ENCODE assay signal across 28 cellular contexts in the genomic region with DNA sequence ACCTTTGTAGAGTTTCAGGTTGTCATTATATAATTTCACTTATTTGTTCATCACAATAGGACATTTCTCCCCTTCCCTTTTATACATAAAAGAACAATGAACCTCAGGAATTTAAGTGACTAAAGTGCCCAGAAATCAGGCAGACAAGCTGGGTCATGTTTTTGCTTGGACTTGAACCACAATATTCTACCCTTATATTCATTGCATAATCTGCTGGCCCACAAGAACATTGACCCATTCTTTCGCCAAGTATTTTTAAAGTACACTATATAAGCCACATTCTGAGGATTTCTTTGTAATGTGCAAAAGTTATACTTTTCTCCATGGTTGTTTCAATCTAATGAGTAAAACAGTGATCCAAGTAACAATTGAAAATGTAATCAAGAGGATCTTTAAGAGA.
"Had no signal": no experiment of that assay in that cellular context is flagged by ENCODE, and none has a peak within 500 bp of the region (broad histone marks: within the 10 kb centered on the region; RNA-seq: fewer than 3 reads in every experiment).

No MANE protein-coding gene starts in this region.

- H3K4me3 ChIP-seq: heart right ventricle, left lung, lower lobe of right lung, neural progenitor cell, stomach, thyroid gland, upper lobe of left lung, vagina had no signal

- H3K27me3 ChIP-seq: heart right ventricle, left lung, neural progenitor cell, stomach, thyroid gland, upper lobe of left lung, vagina had no signal

- FAIRE-seq: colon had no signal

- DNase-seq: activated CD4-positive, alpha-beta T cell treated with anti-CD3 and anti-CD28 coated beads for 4 hours; activated CD4-positive, alpha-beta T cell treated with anti-CD3 and anti-CD28 coated beads, Interleukin-2, amount 50 U/mL, for 48 hours; activated CD4-positive, CD25-positive, alpha-beta regulatory T cell; activated CD8-positive, alpha-beta memory T cell treated with anti-CD3 and anti-CD28 coated beads for 24 hours; activated effector memory CD4-positive, alpha-beta T cell treated with anti-CD3 and anti-CD28 coated beads, Interleukin-2, amount 50 U/mL, for 16 hours; activated naive CD4-positive, alpha-beta T cell treated with anti-CD3 and anti-CD28 coated beads for 36 hours; activated naive CD8-positive, alpha-beta T cell treated with anti-CD3 and anti-CD28 coated beads, Interleukin-2, amount 10 ng/mL, durations not matched to agents 7 days and 5 days; amygdala; central memory CD4-positive, alpha-beta T cell; dermis blood vessel endothelial cell; effector CD4-positive, alpha-beta T cell; foreskin melanocyte; heart right ventricle; lower lobe of right lung; mesendoderm; natural killer cell; right cardiac atrium; stimulated activated CD4-positive, alpha-beta T cell treated with anti-CD3 and anti-CD28 coated beads, Interleukin-15, amount 100 ng/mL, for 24 hours; stimulated activated CD4-positive, alpha-beta T cell treated with anti-CD3 and anti-CD28 coated beads, Interleukin-2, amount 100 ng/mL, for 24 hours; stimulated activated naive B cell treated with anti-CD40 and anti-IgM and Interleukin-4, amounts not matched to agents 10 μg/mL and 1 μg/mL and 100 μg/mL, for 72 hours; stomach; T-helper 1 cell; thyroid gland; upper lobe of left lung had no signal

- H3K36me3 ChIP-seq: heart right ventricle, left lung, lower lobe of right lung, neural progenitor cell, stomach, thyroid gland, upper lobe of left lung, vagina had no signal
